ENCODE assay signal across 10 cellular contexts in the genomic region with DNA sequence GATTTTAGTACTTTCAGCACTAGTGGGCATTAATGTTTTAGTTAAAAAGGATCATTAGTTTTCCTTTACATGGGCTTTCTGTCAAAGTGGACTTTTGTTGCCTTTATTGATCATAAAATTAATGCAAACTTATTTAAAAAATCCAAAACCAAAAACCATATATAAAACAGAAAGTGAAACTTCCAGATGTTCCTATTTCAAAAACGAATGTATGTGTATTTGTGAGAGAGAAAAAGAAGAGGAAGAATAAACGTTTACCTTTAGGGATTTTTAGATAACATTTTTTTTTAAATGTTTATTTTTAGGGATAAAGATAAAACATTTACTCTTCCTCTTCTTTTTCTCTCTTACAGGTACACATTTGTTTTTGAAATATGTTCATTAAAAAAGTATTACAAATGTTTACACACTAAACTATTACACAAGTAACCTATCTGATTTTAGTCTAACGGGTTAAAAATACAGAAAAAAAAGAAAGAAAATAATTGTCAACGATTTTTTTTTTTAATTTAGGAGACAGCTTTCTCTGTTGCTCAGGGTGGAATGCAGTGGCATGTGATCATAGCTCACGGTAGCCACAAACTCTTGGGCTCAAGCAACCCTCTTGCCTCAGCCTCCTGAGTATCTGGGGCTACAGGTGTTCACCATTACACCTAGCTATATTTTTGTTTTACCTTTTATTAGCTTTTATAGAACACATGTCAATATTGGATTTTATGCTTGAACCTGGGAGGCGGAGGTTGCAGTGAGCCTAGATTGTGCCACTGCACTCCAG. TPM values are rescaled to one million over a fixed set of nuclear protein-coding genes. Genes with fewer than 3 reads are reported as not detected.
DNase-seq lines count a peak whose midpoint lies in the region; ATAC-seq lines count a peak whose summit lies in the region.
"Had no signal": no experiment of that assay in that cellular context is flagged by ENCODE, and none has a peak within 500 bp of the region (broad histone marks: within the 10 kb centered on the region; RNA-seq: fewer than 3 reads in every experiment).

No MANE protein-coding gene starts in this region.

- ATAC-seq in GM18868 (IDR thresholded peaks at IDR 0.05; ENCODE audit: unreplicated experiment) (peak; percentile 35), sciatic nerve (no peak)
- ATAC-seq in activated naive CD8-positive, alpha-beta T cell treated with anti-CD3 and anti-CD28 coated beads, Interleukin-2, amount 50 U/mL, for 24 hours = no peak

- H3K9me3 Mint-ChIP-seq in CD8-positive, alpha-beta memory T cell = no peaks in the 10 kb centered on the region
- no peaks in the 10 kb centered on the region for H3K9me3 Mint-ChIP-seq in activated naive CD8-positive, alpha-beta T cell treated with anti-CD3 and anti-CD28 coated beads, Interleukin-2, amount 50 U/mL, for 24 hours

- intact Hi-C loops in sciatic nerve (cut with DNase I) = no loop called here

- no peak overlapping the region for H3K27ac ChIP-seq in CD8-positive, alpha-beta memory T cell (ENCODE audit: low read depth, low read length)
- no peak overlapping the region for H3K27ac ChIP-seq in muscle layer of duodenum (ENCODE audit: low read length)

- H3K36me3 Mint-ChIP-seq in CD8-positive, alpha-beta memory T cell = peaks cover 7 to 49% (median 14%) of the 10 kb centered on the region in 3 donors
- H3K36me3 Mint-ChIP-seq in activated naive CD8-positive, alpha-beta T cell treated with anti-CD3 and anti-CD28 coated beads, Interleukin-2, amount 50 U/mL, for 24 hours (ENCODE audit: low read depth) = peaks cover 51% of the 10 kb centered on the region

- POLR2A ChIA-PET in CD8-positive, alpha-beta memory T cell (lab: Charles Lee) = interaction anchor here (0.8 kb wide), 1 partner anchor 19 kb away, joined by 5 read pairs; no protein-coding TSS in a partner anchor

- H3K27me3 ChIP-seq in CD8-positive, alpha-beta memory T cell (ENCODE audit: insufficient read depth, low read length, poor library complexity, severe bottlenecking) = no peaks in the 10 kb centered on the region
- H3K27me3 ChIP-seq in muscle layer of duodenum (ENCODE audit: low read depth, low read length) = no peaks in the 10 kb centered on the region
- H3K27me3 ChIP-seq in MG63 = no peaks in the 10 kb centered on the region

- H3K9me3 ChIP-seq in CD8-positive, alpha-beta memory T cell (ENCODE audit: low read length) = no peaks in the 10 kb centered on the region
- H3K9me3 ChIP-seq in muscle layer of duodenum (ENCODE audit: control insufficient read depth in 1 of 2, low read length in 2 of 2) = no peaks in the 10 kb centered on the region
- no peaks in the 10 kb centered on the region for H3K9me3 ChIP-seq in MG63

- H3K27ac Mint-ChIP-seq in CD8-positive, alpha-beta memory T cell = peak overlapping the region in 7 of 8 donors; percentile 29 to 91 (median 86)
- H3K27ac Mint-ChIP-seq in activated naive CD8-positive, alpha-beta T cell treated with anti-CD3 and anti-CD28 coated beads, Interleukin-2, amount 50 U/mL, for 24 hours = no peak overlapping the region

- H3K4me3 ChIP-seq in CD8-positive, alpha-beta memory T cell (ENCODE audit: low read length) = no peak overlapping the region
- H3K4me3 ChIP-seq in muscle layer of duodenum (ENCODE audit: low read depth in 1 of 2, low read length in 2 of 2) (peak overlapping the region; percentile 24 to 33), MG63 (no peak overlapping the region)

- peaks cover 9% of the 10 kb centered on the region for H3K36me3 ChIP-seq in CD8-positive, alpha-beta memory T cell (ENCODE audit: insufficient read depth, low read length)
- peaks cover 9 to 10% of the 10 kb centered on the region in 2 donors for H3K36me3 ChIP-seq in muscle layer of duodenum (ENCODE audit: control insufficient read depth in 1 of 2, insufficient read depth in 2 of 2, low read length in 2 of 2)
- H3K36me3 ChIP-seq in MG63 = peaks cover 21% of the 10 kb centered on the region

- peak overlapping the region; percentile 63 to 88 (median 74) for H3K4me3 Mint-ChIP-seq in CD8-positive, alpha-beta memory T cell
- peak overlapping the region; percentile 34 for H3K4me3 Mint-ChIP-seq in activated naive CD8-positive, alpha-beta T cell treated with anti-CD3 and anti-CD28 coated beads, Interleukin-2, amount 50 U/mL, for 24 hours

- CTCF ChIA-PET in CD8-positive, alpha-beta memory T cell (lab: Charles Lee) = no interaction called here

- no peaks in the 10 kb centered on the region for H3K4me1 ChIP-seq in CD8-positive, alpha-beta memory T cell (ENCODE audit: insufficient read depth, low read length)
- H3K4me1 ChIP-seq in muscle layer of duodenum (ENCODE audit: control insufficient read depth in 1 of 2, insufficient read depth in 2 of 2, low read length in 2 of 2) = peaks cover 0 to 3% of the 10 kb centered on the region in 2 donors

- no peaks in the 10 kb centered on the region for H3K27me3 Mint-ChIP-seq in CD8-positive, alpha-beta memory T cell
- H3K27me3 Mint-ChIP-seq in activated naive CD8-positive, alpha-beta T cell treated with anti-CD3 and anti-CD28 coated beads, Interleukin-2, amount 50 U/mL, for 24 hours = no peaks in the 10 kb centered on the region

- peaks cover 10 to 36% (median 21%) of the 10 kb centered on the region in 3 donors for H3K4me1 Mint-ChIP-seq in CD8-positive, alpha-beta memory T cell
- H3K4me1 Mint-ChIP-seq in activated naive CD8-positive, alpha-beta T cell treated with anti-CD3 and anti-CD28 coated beads, Interleukin-2, amount 50 U/mL, for 24 hours = peaks cover 17% of the 10 kb centered on the region

- peak in 1 of 5 donors; percentile 9 for DNase-seq in CD8-positive, alpha-beta memory T cell
- DNase-seq in activated naive CD8-positive, alpha-beta T cell treated with anti-CD3 and anti-CD28 coated beads, Interleukin-2, amount 50 U/mL, for 24 hours = no peak
- no peak for DNase-seq in MG63
- DNase-seq in sciatic nerve (ENCODE audit: low spot score) = no peak
- no peak for DNase-seq in G401 (ENCODE audit: low spot score)
- DNase-seq: DMS 273 treated with DMSO at 0.1 percent for 48 hours, head of caudate nucleus, NCI-H2081 had no signal

- in situ Hi-C loops in G401 (cut with HindIII; ENCODE audit: low sequenced_read_pairs) = no loop called here

RNA-seq across cellular contexts. Expression of a gene that starts 16.8 kb away (rescaled TPM):
- total RNA-seq in CD8-positive, alpha-beta memory T cell = 10 to 100 TPM; 26.4 to 27.6 TPM
- polyA plus RNA-seq in CD8-positive, alpha-beta memory T cell = 6.7 TPM
- total RNA-seq in MG63 (2014; rRNA removed; shearing (Covaris generic); ENCODE audit: low replicate concordance) = 17.8 and 18.2 TPM in 2 replicates
- 12.5 TPM for total RNA-seq in sciatic nerve
- 31.1 and 46.5 TPM in 2 replicates for total RNA-seq in G401 (2014; rRNA removed; shearing (Covaris generic))

Comparison
In these comparisons a context has a peak if more than half of its experiments do, and no peak if none do; other contexts are left out.
1. H3K4me3 ChIP-seq: peak in muscle layer of duodenum (2 of 2); none in CD8-positive, alpha-beta memory T cell (single experiment) and MG63 (single experiment).